In the genomic region with DNA sequence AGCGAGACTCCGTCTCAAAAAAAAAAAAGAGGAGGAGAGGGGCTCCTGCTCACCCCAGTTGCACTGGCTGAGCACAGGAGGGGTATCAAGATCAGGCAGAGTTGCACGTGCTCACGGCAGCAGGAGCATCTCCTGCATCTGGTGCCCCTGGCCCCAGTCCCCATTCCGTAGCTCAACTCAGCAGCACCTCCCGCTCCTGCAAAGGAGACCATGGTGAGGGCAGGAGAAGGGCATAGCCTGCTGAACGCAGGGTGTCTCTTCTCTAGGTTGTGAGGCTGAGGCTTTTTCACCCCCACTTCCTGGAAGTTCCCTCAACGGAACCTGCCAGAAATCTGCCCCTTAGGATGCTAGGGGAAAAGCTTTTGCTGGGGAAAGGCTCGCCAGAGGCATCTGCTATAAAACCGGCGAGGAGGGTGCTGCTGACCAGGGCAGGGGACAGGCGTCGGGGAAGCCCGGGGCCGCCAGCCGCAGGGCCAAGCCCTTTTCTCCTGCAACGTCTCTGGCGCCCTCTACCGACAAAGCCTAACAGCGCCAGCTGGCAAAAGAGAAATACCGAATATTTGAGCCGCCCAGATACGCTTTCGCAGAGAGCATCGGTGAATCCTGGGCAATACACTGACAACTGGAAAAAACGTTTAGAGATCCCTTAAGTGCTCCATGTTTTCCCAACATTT, we compare ENCODE assay signal across 8 cellular contexts. TPM values are rescaled to one million over a fixed set of nuclear protein-coding genes. Genes with fewer than 3 reads are reported as not detected.
DNase-seq lines count a peak whose midpoint lies in the region; ATAC-seq, FAIRE-seq and TF ChIP-seq lines count a peak whose summit lies in the region.

No MANE protein-coding gene starts in this region.

- no peaks in the 10 kb centered on the region for H3K27me3 Mint-ChIP-seq in activated CD4-positive, alpha-beta memory T cell treated with anti-CD3 and anti-CD28 coated beads for 36 hours

- H3K27ac ChIP-seq in duodenal mucosa (ENCODE audit: low read depth, low read length) = peak overlapping the region; percentile 6

- peak; percentile 90 for TF ChIP-seq CTCF in GM12875 (IDR thresholded peaks at IDR 0.05; ENCODE audit: borderline replicate concordance, insufficient read depth, low read depth, low read length)
- peak in 1 of 3 donors; percentile 82 for TF ChIP-seq CTCF in lower leg skin (IDR thresholded peaks at IDR 0.05)

- no peak for TF ChIP-seq POLR2A in lower leg skin (IDR thresholded peaks at IDR 0.05)
- TF ChIP-seq POLR2A in H54 (IDR thresholded peaks at IDR 0.05; ENCODE audit: low read depth, low read length) = no peak

- POLR2A ChIA-PET in activated CD4-positive, alpha-beta memory T cell treated with anti-CD3 and anti-CD28 coated beads for 36 hours (lab: Charles Lee) = interaction anchor here (0.6 to 1.4 kb wide), 4 partner anchors 10 to 156 kb away, joined by 3 to 5 read pairs (median 4); a partner anchor contains a TSS

- peak; percentile 42 for ATAC-seq in HG03342 (IDR thresholded peaks at IDR 0.05; ENCODE audit: unreplicated experiment)

- no peaks in the 10 kb centered on the region for H3K27me3 ChIP-seq in duodenal mucosa (ENCODE audit: control insufficient read depth in 1 of 2, insufficient read depth in 2 of 2, low read length in 2 of 2)

- no peaks in the 10 kb centered on the region for H3K9me3 ChIP-seq in duodenal mucosa (ENCODE audit: control insufficient read depth in 1 of 2, low read length in 2 of 2)

- peak overlapping the region; percentile 72 for H3K4me3 Mint-ChIP-seq in activated CD4-positive, alpha-beta memory T cell treated with anti-CD3 and anti-CD28 coated beads for 36 hours

- H3K4me3 ChIP-seq in GM12875 (ENCODE audit: low read depth, low read length) = peak overlapping the region; percentile 6
- peak overlapping the region; percentile 74 to 75 for H3K4me3 ChIP-seq in duodenal mucosa (ENCODE audit: low read depth in 1 of 2, low read length in 2 of 2)
- H3K4me3 ChIP-seq in lower leg skin (ENCODE audit: low read depth, poor library complexity, severe bottlenecking) = no peak overlapping the region

- intact Hi-C loops in activated CD4-positive, alpha-beta memory T cell treated with anti-CD3 and anti-CD28 coated beads for 36 hours (cut with micrococcal nuclease) = loop anchor here (1.0 to 5.0 kb wide), 6 partner anchors 13 to 279 kb away; a partner anchor contains a TSS
- intact Hi-C loops in lower leg skin (cut with DNase I; ENCODE audit: low total_unique reads) = loop anchor here (5.0 kb wide), 1 partner anchor 90 kb away; a partner anchor contains a TSS

- H3K36me3 Mint-ChIP-seq in activated CD4-positive, alpha-beta memory T cell treated with anti-CD3 and anti-CD28 coated beads for 36 hours = no peaks in the 10 kb centered on the region

- H3K4me1 ChIP-seq in duodenal mucosa (ENCODE audit: control insufficient read depth in 1 of 2, insufficient read depth in 2 of 2, low read length in 2 of 2) = peaks cover 6 to 19% of the 10 kb centered on the region in 2 donors

- CTCF ChIA-PET in activated CD4-positive, alpha-beta memory T cell treated with anti-CD3 and anti-CD28 coated beads for 36 hours (lab: Charles Lee) = interaction anchor here (0.6 to 2.7 kb wide), 21 partner anchors 9 to 354 kb away, joined by 3 to 34 read pairs (median 4); a partner anchor contains a TSS

- 12% methylated on average over 26 of the region's 26 CpGs for WGBS in lower leg skin, 2 donors

- H3K36me3 ChIP-seq in duodenal mucosa (ENCODE audit: control insufficient read depth in 1 of 2, insufficient read depth in 2 of 2, low read length in 2 of 2) = no peaks in the 10 kb centered on the region

- peaks cover 10% of the 10 kb centered on the region for H3K4me1 Mint-ChIP-seq in activated CD4-positive, alpha-beta memory T cell treated with anti-CD3 and anti-CD28 coated beads for 36 hours (ENCODE audit: low read depth)

- peak overlapping the region in 1 of 2 donors; percentile 74 for H3K9ac ChIP-seq in duodenal mucosa (ENCODE audit: low read depth in 1 of 2, low read length in 2 of 2)

- FAIRE-seq in H54 (lab: Jason Lieb, UNC) = no peak

- H3K27ac Mint-ChIP-seq in activated CD4-positive, alpha-beta memory T cell treated with anti-CD3 and anti-CD28 coated beads for 36 hours = peak overlapping the region; percentile 83

- DNase-seq in NCI-H69 (lab: John Stamatoyannopoulos, UW) = peak; percentile 92
- DNase-seq in activated CD4-positive, alpha-beta memory T cell treated with anti-CD3 and anti-CD28 coated beads for 36 hours = peak; percentile 92
- peak; percentile 86 to 97 for DNase-seq in lower leg skin (ENCODE audit: low spot score in 2 of 2)
- DNase-seq in stimulated activated CD4-positive, alpha-beta T cell treated with anti-CD3 and anti-CD28 coated beads, Interleukin-4, amount 100 ng/mL, for 1 hour = peak; percentile 88
- DNase-seq in H54 (ENCODE audit: insufficient read length, low spot score) = no peak

- H3K9me3 Mint-ChIP-seq in activated CD4-positive, alpha-beta memory T cell treated with anti-CD3 and anti-CD28 coated beads for 36 hours = no peaks in the 10 kb centered on the region

RNA-seq across cellular contexts. Expression of a gene that starts 1.0 kb away (rescaled TPM):
- total RNA-seq in activated CD4-positive, alpha-beta memory T cell treated with anti-CD3 and anti-CD28 coated beads for 36 hours = 10 to 100 TPM; 41.2 to 41.7 TPM
- total RNA-seq in lower leg skin = 10 to 100 TPM; 32.0 to 56.3 (median 50.9) TPM

RNA-seq across cellular contexts. Expression of a gene that starts 15.3 kb away (rescaled TPM):
- 1 to 10 TPM; 3.5 to 3.6 TPM for total RNA-seq in activated CD4-positive, alpha-beta memory T cell treated with anti-CD3 and anti-CD28 coated beads for 36 hours
- 1 to 10 TPM in 3 of 4 donors, under 1 TPM in 1; 0.97 to 8.8 (median 6.5) TPM for total RNA-seq in lower leg skin

RNA-seq across cellular contexts. Expression of a gene that starts 34.7 kb away (rescaled TPM):
- total RNA-seq in activated CD4-positive, alpha-beta memory T cell treated with anti-CD3 and anti-CD28 coated beads for 36 hours = 1 to 10 TPM; 6.3 to 8.3 TPM
- 100 to 1,000 TPM; 105 to 199 (median 155) TPM for total RNA-seq in lower leg skin

Comparison
In these comparisons a context has a peak if more than half of its experiments do, and no peak if none do; other contexts are left out.
1. RNA of a gene that starts 34.7 kb away (total RNA-seq): 105 to 199 TPM in lower leg skin; 6.3 to 8.3 TPM in activated CD4-positive, alpha-beta memory T cell treated with anti-CD3 and anti-CD28 coated beads for 36 hours; every median in the first group is over 10 times any median in the second.